24 cellular contexts compared by ENCODE assay signal in the genomic region with DNA sequence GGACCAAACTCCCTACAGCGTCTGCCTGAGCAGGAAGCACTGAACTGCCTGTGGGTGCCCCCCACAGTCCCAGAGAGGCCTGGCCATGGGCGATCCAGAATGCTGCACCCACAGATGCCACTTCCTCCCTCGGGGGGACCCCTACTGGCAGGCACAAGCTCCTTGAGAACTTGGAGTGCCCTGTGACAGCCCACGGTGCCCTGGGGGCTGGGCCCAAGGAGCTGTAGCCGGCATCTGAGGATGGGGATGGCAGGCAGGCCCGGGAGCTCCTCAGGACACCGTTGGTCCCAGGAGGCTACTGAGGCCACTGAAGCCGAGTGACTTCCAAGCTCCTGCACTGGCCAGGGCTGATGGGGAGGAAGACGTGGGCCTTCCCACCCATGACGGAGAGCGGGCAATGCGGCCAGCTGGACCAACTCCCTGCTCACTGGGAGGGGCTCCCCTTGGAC. TPM values are rescaled to one million over a fixed set of nuclear protein-coding genes. Genes with fewer than 3 reads are reported as not detected.
DNase-seq lines count a peak whose midpoint lies in the region; ATAC-seq, FAIRE-seq and TF ChIP-seq lines count a peak whose summit lies in the region.
"Had no signal": no experiment of that assay in that cellular context is flagged by ENCODE, and none has a peak within 500 bp of the region (broad histone marks: within the 10 kb centered on the region; RNA-seq: fewer than 3 reads in every experiment).

No MANE protein-coding gene starts in this region.

- no peak overlapping the region for H4K91ac ChIP-seq in H1 (replicated peaks; ENCODE audit: insufficient read length, low read length)

- no peak overlapping the region for H3K23ac ChIP-seq in H1 (ENCODE audit: insufficient read length)

- no peak overlapping the region for H2BK20ac ChIP-seq in H1 (ENCODE audit: low read length)

- peak overlapping the region; percentile 14; the same call in 1 of the 2 replicates for H4K8ac ChIP-seq in H1 (ENCODE audit: extremely low read depth, insufficient read depth, low read length)

- no peaks in the 10 kb centered on the region for H3K79me1 ChIP-seq in H1 (ENCODE audit: low read depth, low read length)

- H3K4me2 ChIP-seq in Loucy (ENCODE audit: low read depth, low read length, poor library complexity, severe bottlenecking) (no peak overlapping the region), H1 (ENCODE audit: insufficient read depth in 1 of 2, low read depth in 2 of 2, low read length in 2 of 2) (no peak overlapping the region), osteoblast (ENCODE audit: insufficient read depth, low read length) (no peak overlapping the region)
- H3K4me2 ChIP-seq: PC-9 had no signal

- H4K20me1 ChIP-seq in Loucy (ENCODE audit: insufficient read depth, low read length, poor library complexity, severe bottlenecking), result no peaks in the 10 kb centered on the region
- H4K20me1 ChIP-seq in H1 (replicated peaks in 1 of 2; ENCODE audit: control insufficient read depth in 1 of 2, insufficient read depth in 2 of 2, low read length in 2 of 2), result peaks cover 0 to 2% of the 10 kb centered on the region in 2 experiments
- no peaks in the 10 kb centered on the region for H4K20me1 ChIP-seq in osteoblast (ENCODE audit: insufficient read depth, low read length)

- no peak overlapping the region for H2BK5ac ChIP-seq in H1 (ENCODE audit: low read depth, low read length)

- H3K4me1 Mint-ChIP-seq in Caco-2 (ENCODE audit: low read depth, unreplicated experiment), result no peaks in the 10 kb centered on the region
- peaks cover 0 to 16% of the 10 kb centered on the region in 2 donors for H3K4me1 Mint-ChIP-seq in effector memory CD8-positive, alpha-beta T cell (ENCODE audit: low read depth in 2 of 2)

- H2AFZ ChIP-seq in Loucy (ENCODE audit: low read length) (no peak overlapping the region), H1 (ENCODE audit: low read length) (no peak overlapping the region), osteoblast (ENCODE audit: low read length) (no peak overlapping the region)
- H2AFZ ChIP-seq: parathyroid adenoma, PC-9 had no signal

- H2BK12ac ChIP-seq in H1 (ENCODE audit: low read depth, low read length), result no peak overlapping the region

- FAIRE-seq in H1 (lab: Jason Lieb, UNC) (no peak), urothelium cell line (lab: Jason Lieb, UNC) (no peak)
- FAIRE-seq: colon had no signal

- TF ChIP-seq CTCF in Caco-2 (IDR thresholded peaks at IDR 0.05; ENCODE audit: insufficient read depth in 1 of 2, low read depth in 1 of 2, low read length in 1 of 2, severe bottlenecking in 1 of 2, unreplicated experiment in 1 of 2) (no peak), Loucy (conservative IDR thresholded peaks at IDR 0.05; ENCODE audit: low read length) (peak; percentile 37; the same call in 1 of the 2 replicates), H1 (IDR thresholded peaks at IDR 0.05; ENCODE audit: control extremely low read depth in 1 of 3, insufficient read depth in 1 of 3, low read depth in 1 of 3, low read length in 3 of 3) (no peak), osteoblast (IDR thresholded peaks at IDR 0.05; ENCODE audit: extremely low read depth, low read depth, low read length) (no peak), foreskin fibroblast (IDR thresholded peaks at IDR 0.05; ENCODE audit: low read depth, low read length) (no peak)

- no peak overlapping the region for H2BK15ac ChIP-seq in H1 (ENCODE audit: low read length)

- H3K9me3 Mint-ChIP-seq in Caco-2 (ENCODE audit: unreplicated experiment), result no peaks in the 10 kb centered on the region
- no peaks in the 10 kb centered on the region for H3K9me3 Mint-ChIP-seq in effector memory CD8-positive, alpha-beta T cell
- H3K9me3 Mint-ChIP-seq: mesothelial cell of epicardium, natural killer cell had no signal

- H3K9me2 ChIP-seq in Loucy (replicated peaks; ENCODE audit: low read depth, low read length), result no peaks in the 10 kb centered on the region

- intact Hi-C loops in Caco-2 (cut with micrococcal nuclease; ENCODE audit: unreplicated experiment), result no loop called here

- WGBS in H1 (ENCODE audit: extremely low coverage in 1 of 2, insufficient coverage in 1 of 2, insufficient read length in 1 of 2, insufficient replicate concordance in 2 of 2, low coverage in 1 of 2, low lambda C conversion rate in 2 of 2, missing lambda C conversion rate in 1 of 2), 2 experiments, result 80% methylated on average over 8 of the region's 12 CpGs; no CpG with 5 or more reads in 1 of the 2 experiments

- no peak overlapping the region for H3K56ac ChIP-seq in H1 (replicated peaks; ENCODE audit: insufficient read length, low read depth, low read length)

- H2AK5ac ChIP-seq in H1 (ENCODE audit: low read depth, low read length), result no peak overlapping the region

- POLR2A ChIA-PET in Caco-2 (lab: Charles Lee) (no interaction called here), H1 (lab: Charles Lee; ENCODE audit: partially characterized antibody) (interaction anchor here (3.0 kb wide), 1 partner anchor 15 kb away, joined by 26 read pairs; a partner anchor contains a TSS)

- H3K4me1 ChIP-seq in Caco-2, result no peaks in the 10 kb centered on the region
- peaks cover 15% of the 10 kb centered on the region for H3K4me1 ChIP-seq in Loucy (ENCODE audit: insufficient read depth, low read length, poor library complexity, severe bottlenecking)
- peaks cover 4 to 21% (median 12%) of the 10 kb centered on the region in 4 experiments for H3K4me1 ChIP-seq in H1 (replicated peaks in 1 of 4; ENCODE audit: control insufficient read depth in 3 of 4, insufficient read depth in 4 of 4, low read length in 3 of 4)
- H3K4me1 ChIP-seq in osteoblast (ENCODE audit: insufficient read depth, low read length), result peaks cover 38% of the 10 kb centered on the region
- H3K4me1 ChIP-seq: parathyroid adenoma had no signal

- peak overlapping the region; percentile 19 for H3K27ac Mint-ChIP-seq in Caco-2 (ENCODE audit: unreplicated experiment)
- peak overlapping the region in 1 of 2 donors; percentile 39 for H3K27ac Mint-ChIP-seq in effector memory CD8-positive, alpha-beta T cell
- H3K27ac Mint-ChIP-seq: activated CD4-positive, alpha-beta T cell treated with anti-CD3 and anti-CD28 coated beads for 36 hours; mesothelial cell of epicardium; natural killer cell had no signal

- H2BK120ac ChIP-seq in H1 (replicated peaks; ENCODE audit: low read depth, low read length), result no peak overlapping the region

- H3K4me3 Mint-ChIP-seq in Caco-2 (ENCODE audit: unreplicated experiment), result no peak overlapping the region
- H3K4me3 Mint-ChIP-seq in effector memory CD8-positive, alpha-beta T cell, result peak overlapping the region in 1 of 2 donors; percentile 47
- H3K4me3 Mint-ChIP-seq: activated CD4-positive, alpha-beta T cell treated with anti-CD3 and anti-CD28 coated beads for 36 hours; activated CD8-positive, alpha-beta memory T cell treated with anti-CD3 and anti-CD28 coated beads, Interleukin-2, amount 10 ng/mL, durations not matched to agents 7 days and 5 days; mesothelial cell of epicardium; natural killer cell had no signal

- H3K27ac ChIP-seq in H1 (ENCODE audit: low read depth, low read length) (no peak overlapping the region), osteoblast (ENCODE audit: low read depth, low read length) (no peak overlapping the region)
- H3K27ac ChIP-seq: brain microvascular endothelial cell, parathyroid adenoma, PC-9, SJSA1, thoracic aorta had no signal

- no peaks in the 10 kb centered on the region for H3K9me3 ChIP-seq in Caco-2
- H3K9me3 ChIP-seq in Loucy (ENCODE audit: insufficient read depth, low read depth, low read length), result no peaks in the 10 kb centered on the region
- no peaks in the 10 kb centered on the region for H3K9me3 ChIP-seq in H1 (ENCODE audit: insufficient read depth in 2 of 2, low read depth in 1 of 2, low read length in 1 of 2)
- H3K9me3 ChIP-seq in osteoblast (ENCODE audit: low read depth, low read length), result no peaks in the 10 kb centered on the region
- H3K9me3 ChIP-seq: SJSA1, thoracic aorta had no signal

- no peak overlapping the region for H3K14ac ChIP-seq in H1 (ENCODE audit: insufficient read length)

- no peak for DNase-seq in Caco-2
- no peak for DNase-seq in H1 (ENCODE audit: low read depth in 1 of 2, low spot score in 2 of 2)
- peak; percentile 72 for DNase-seq in osteoblast (ENCODE audit: insufficient read length, low spot score, missing footprints)
- DNase-seq in NCI-H226, result no peak
- no peak for DNase-seq in urothelium cell line (ENCODE audit: low spot score)
- DNase-seq in foreskin fibroblast, result no peak
- no peak for DNase-seq in effector memory CD8-positive, alpha-beta T cell
- DNase-seq: activated CD4-positive, alpha-beta T cell treated with anti-CD3 and anti-CD28 coated beads for 36 hours; activated CD8-positive, alpha-beta memory T cell treated with anti-CD3 and anti-CD28 coated beads, Interleukin-2, amount 10 ng/mL, durations not matched to agents 7 days and 5 days; DMS53; Karpas-422; left colon; natural killer cell; NCI-H1092; NCI-H2029 treated with DMSO at 0.1 percent for 48 hours; NCI-H345 had no signal

- H3K36me3 ChIP-seq in Caco-2 (ENCODE audit: control insufficient read depth, insufficient read depth, low read length) (no peaks in the 10 kb centered on the region), Loucy (ENCODE audit: insufficient read depth, low read length) (no peaks in the 10 kb centered on the region), H1 (ENCODE audit: control insufficient read depth in 2 of 4, insufficient read depth in 4 of 4, low read length in 3 of 4) (no peaks in the 10 kb centered on the region), osteoblast (ENCODE audit: insufficient read depth, low read length) (no peaks in the 10 kb centered on the region)
- H3K36me3 ChIP-seq: brain microvascular endothelial cell, SJSA1, thoracic aorta had no signal

- TF ChIP-seq POLR2A in H1 (IDR thresholded peaks at IDR 0.05; ENCODE audit: control extremely low read depth in 1 of 2, low read depth in 2 of 2, low read length in 2 of 2), result no peak

- BruUV-seq in Caco-2 (replicated peaks; lab: Mats Ljungman, UMichigan), result no TSS peak

- H3K36me3 Mint-ChIP-seq in Caco-2 (ENCODE audit: insufficient read depth, unreplicated experiment), result no peaks in the 10 kb centered on the region
- no peaks in the 10 kb centered on the region for H3K36me3 Mint-ChIP-seq in effector memory CD8-positive, alpha-beta T cell (ENCODE audit: insufficient read depth)
- H3K36me3 Mint-ChIP-seq: activated CD8-positive, alpha-beta memory T cell treated with anti-CD3 and anti-CD28 coated beads, Interleukin-2, amount 10 ng/mL, durations not matched to agents 7 days and 5 days; mesothelial cell of epicardium; natural killer cell had no signal

- H3K4ac ChIP-seq in H1 (replicated peaks; ENCODE audit: insufficient read length, low read depth, low read length), result no peak overlapping the region

- H3K79me2 ChIP-seq in Loucy (ENCODE audit: insufficient read depth, low read length) (no peaks in the 10 kb centered on the region), H1 (ENCODE audit: control insufficient read depth in 1 of 2, insufficient read depth in 2 of 2, low read length in 2 of 2) (no peaks in the 10 kb centered on the region), osteoblast (ENCODE audit: insufficient read depth, low read length) (no peaks in the 10 kb centered on the region)
- H3K79me2 ChIP-seq: parathyroid adenoma had no signal

- H3K18ac ChIP-seq in H1 (ENCODE audit: extremely low read depth, low read length), result no peak overlapping the region

- no peak for TF ChIP-seq RAD21 in H1 (IDR thresholded peaks at IDR 0.05 in 1 of 2, conservative IDR thresholded peaks at IDR 0.05 in 1 of 2; ENCODE audit: low read depth in 2 of 2, low read length in 2 of 2)

- CTCF ChIA-PET in Caco-2 (lab: Charles Lee), result interaction anchor here (0.6 to 0.8 kb wide), 2 partner anchors 14 to 638 kb away, joined by 4 to 5 read pairs; no protein-coding TSS in a partner anchor
- CTCF ChIA-PET in H1 (lab: Charles Lee; ENCODE audit: partially characterized antibody), result interaction anchor here (0.7 to 4.4 kb wide), 12 partner anchors 11 to 156 kb away, joined by 3 to 47 read pairs (median 4); a partner anchor contains a TSS

- H3K4me3 ChIP-seq in Caco-2 (ENCODE audit: low read depth, low read length) (no peak overlapping the region), Loucy (ENCODE audit: low read length, poor library complexity, severe bottlenecking) (no peak overlapping the region), H1 (ENCODE audit: extremely low read depth in 1 of 4, insufficient read depth in 2 of 4, low read depth in 3 of 4, low read length in 4 of 4) (no peak overlapping the region), osteoblast (ENCODE audit: insufficient read depth, low read length) (no peak overlapping the region), foreskin fibroblast (ENCODE audit: low read depth in 1 of 2, low read length in 2 of 2) (no peak overlapping the region)
- H3K4me3 ChIP-seq: PC-9, SJSA1, thoracic aorta had no signal

- TF ChIP-seq EP300 in H1 (IDR thresholded peaks at IDR 0.05; ENCODE audit: borderline replicate concordance in 1 of 2, low read depth in 2 of 2, low read length in 2 of 2), result no peak

- no peak overlapping the region for H4K5ac ChIP-seq in H1 (ENCODE audit: insufficient read length, low read depth, low read length)

- ATAC-seq in effector memory CD8-positive, alpha-beta T cell (replicated peaks), result no peak
- ATAC-seq: activated CD4-positive, alpha-beta T cell treated with anti-CD3 and anti-CD28 coated beads for 36 hours; activated CD8-positive, alpha-beta memory T cell treated with anti-CD3 and anti-CD28 coated beads, Interleukin-2, amount 10 ng/mL, durations not matched to agents 7 days and 5 days; left colon; natural killer cell had no signal

- H3K9ac ChIP-seq in Loucy (ENCODE audit: low read depth, low read length, poor library complexity, severe bottlenecking), result peak overlapping the region; percentile 6
- H3K9ac ChIP-seq in H1 (replicated peaks in 1 of 4; ENCODE audit: extremely low read depth in 1 of 4, low read depth in 3 of 4, low read length in 3 of 4), result no peak overlapping the region
- H3K9ac ChIP-seq: parathyroid adenoma had no signal

- no peaks in the 10 kb centered on the region for H3F3A ChIP-seq in Loucy (ENCODE audit: low read depth)

- H3K23me2 ChIP-seq in H1 (ENCODE audit: low read depth, low read length), result peaks cover 2% of the 10 kb centered on the region; the same call in 1 of the 2 replicates

- H3K27me3 ChIP-seq in Caco-2 (replicated peaks; ENCODE audit: control insufficient read depth, insufficient read depth, low read length) (no peaks in the 10 kb centered on the region), Loucy (ENCODE audit: insufficient read depth, low read length, poor library complexity, severe bottlenecking) (no peaks in the 10 kb centered on the region), H1 (replicated peaks in 1 of 4; ENCODE audit: control insufficient read depth in 3 of 4, extremely low read depth in 1 of 4, insufficient read depth in 3 of 4, low read length in 3 of 4) (no peaks in the 10 kb centered on the region), osteoblast (ENCODE audit: insufficient read depth, low read length) (no peaks in the 10 kb centered on the region)
- H3K27me3 ChIP-seq: brain microvascular endothelial cell, SJSA1 had no signal

- no peaks in the 10 kb centered on the region for H3K27me3 Mint-ChIP-seq in Caco-2 (ENCODE audit: insufficient read depth, unreplicated experiment)
- no peaks in the 10 kb centered on the region for H3K27me3 Mint-ChIP-seq in effector memory CD8-positive, alpha-beta T cell
- H3K27me3 Mint-ChIP-seq: activated CD4-positive, alpha-beta T cell treated with anti-CD3 and anti-CD28 coated beads for 36 hours; activated CD8-positive, alpha-beta memory T cell treated with anti-CD3 and anti-CD28 coated beads, Interleukin-2, amount 10 ng/mL, durations not matched to agents 7 days and 5 days had no signal

RNA-seq across cellular contexts. Expression of a gene that starts 15.1 kb away (rescaled TPM):
- 11.0 and 14.8 TPM in 2 replicates for total RNA-seq in Caco-2 (2022)
- 1.8 and 2.6 TPM in 2 replicates for total RNA-seq in H1 (2021; fragmentation: NEBNext Ultra II Directional; extraction: Animal tissue kit (Norgen Biotek cat#: 25700))
- 2.3 and 2.9 TPM in 2 replicates for polyA plus RNA-seq in H1 (2011; rRNA removed)
- 2.4 TPM for polyA plus RNA-seq in H1 (2011; cell fraction: cytosol; rRNA removed)
- 5.4 TPM for polyA plus RNA-seq in H1 (2011; cell fraction: nucleus; rRNA removed)
- polyA plus RNA-seq in H1 (2012, experiment 1 of 2), result 0.72 to 2.7 TPM (median 2.0 TPM) in 4 replicates
- polyA plus RNA-seq in H1 (2012, experiment 2 of 2), result 2.0 TPM
- 1.5 TPM for polyA plus RNA-seq in H1 (2013, experiment 1 of 2)
- 1.5 TPM for polyA plus RNA-seq in H1 (2013, experiment 2 of 2)
- polyA minus RNA-seq in H1 (2011; rRNA and poly(A)+ RNA removed), result 1.9 and 2.1 TPM in 2 replicates
- polyA minus RNA-seq in H1 (2011; cell fraction: cytosol; rRNA and poly(A)+ RNA removed), result 1.9 TPM
- polyA minus RNA-seq in H1 (2011; cell fraction: nucleus; rRNA and poly(A)+ RNA removed), result 15.3 TPM
- 13.8 and 14.7 TPM in 2 replicates for total RNA-seq in osteoblast

RNA-seq across cellular contexts. Expression of a gene that starts 34.5 kb away (rescaled TPM):
- total RNA-seq in Caco-2 (2022), result 24.9 and 26.6 TPM in 2 replicates
- total RNA-seq in H1 (2021; fragmentation: NEBNext Ultra II Directional; extraction: Animal tissue kit (Norgen Biotek cat#: 25700)), result 15.8 and 16.9 TPM in 2 replicates
- 19.7 and 22.1 TPM in 2 replicates for polyA plus RNA-seq in H1 (2011; rRNA removed)
- polyA plus RNA-seq in H1 (2011; cell fraction: cytosol; rRNA removed), result 22.5 TPM
- 17.7 TPM for polyA plus RNA-seq in H1 (2011; cell fraction: nucleus; rRNA removed)
- 11.9 to 16.0 TPM (median 14.9 TPM) in 4 replicates for polyA plus RNA-seq in H1 (2012, experiment 1 of 2)
- 19.9 TPM for polyA plus RNA-seq in H1 (2012, experiment 2 of 2)
- polyA plus RNA-seq in H1 (2013, experiment 1 of 2), result 12.0 TPM
- polyA plus RNA-seq in H1 (2013, experiment 2 of 2), result 11.1 TPM
- polyA minus RNA-seq in H1 (2011; rRNA and poly(A)+ RNA removed), result 14.9 and 21.8 TPM in 2 replicates
- polyA minus RNA-seq in H1 (2011; cell fraction: cytosol; rRNA and poly(A)+ RNA removed), result 10.3 TPM
- 30.3 TPM for polyA minus RNA-seq in H1 (2011; cell fraction: nucleus; rRNA and poly(A)+ RNA removed)
- 15.6 and 17.0 TPM in 2 replicates for total RNA-seq in osteoblast
